ENCODE assay signal across 19 cellular contexts in genomic region chr22:19180740-19181410, GRCh38. TPM values are rescaled to one million over a fixed set of nuclear protein-coding genes. Genes with fewer than 3 reads are reported as not detected.
"Had no signal": no experiment of that assay in that cellular context is flagged by ENCODE, and none has a peak within 500 bp of the region (broad histone marks: within the 10 kb centered on the region; RNA-seq: fewer than 3 reads in every experiment).

No MANE protein-coding gene starts in this region.

- H3K36me3 Mint-ChIP-seq: immature natural killer cell had no signal

- H3K27me3 Mint-ChIP-seq: activated CD4-positive, alpha-beta T cell treated with anti-CD3 and anti-CD28 coated beads, Interleukin-2, amount 10 ng/mL, durations not matched to agents 24 days and 14 days; dendritic cell treated with granulocyte-macrophage colony-stimulating factor and Interleukin-4, amounts not matched to agents 40 ng/mL and 50 ng/mL, for 4 days had no signal

- DNase-seq: activated CD4-positive, alpha-beta T cell treated with anti-CD3 and anti-CD28 coated beads, Interleukin-2, amount 10 ng/mL, durations not matched to agents 24 days and 14 days; activated CD8-positive, alpha-beta memory T cell treated with anti-CD3 and anti-CD28 coated beads, Interleukin-2, amount 50 U/mL, for 48 hours; activated naive CD4-positive, alpha-beta T cell treated with anti-CD3 and anti-CD28 coated beads, Interleukin-2, amount 50 U/mL, for 16 hours; cerebellar nuclear complex; foreskin melanocyte; immature natural killer cell; mesendoderm; retina; SHP77 treated with DMSO at 0.1 percent for 48 hours; stimulated activated CD4-positive, alpha-beta T cell treated with anti-CD3 and anti-CD28 coated beads, Interleukin-4, amount 100 ng/mL, for 24 hours; stimulated activated naive CD4-positive, alpha-beta T cell treated with Interleukin-2 at 50 U/mL for 16 hours; T-helper 1 cell had no signal

- H3K27ac Mint-ChIP-seq: activated CD4-positive, alpha-beta T cell treated with anti-CD3 and anti-CD28 coated beads, Interleukin-2, amount 10 ng/mL, durations not matched to agents 24 days and 14 days; activated T-helper 1 cell treated with anti-CD3 and anti-CD28 coated beads, Interleukin-12 subunit alpha, Interleukin-12 subunit beta, Interleukin-2, Interleukin-4 antibody, amounts not matched to agents 30 ng/mL and 10 ng/mL and 1 ng/mL, durations not matched to agents 14 hours and 24 hours and 36 hours; dendritic cell treated with granulocyte-macrophage colony-stimulating factor and Interleukin-4, amounts not matched to agents 40 ng/mL and 50 ng/mL, for 4 days; immature natural killer cell had no signal

- ATAC-seq: SK-N-SH treated with all-trans-retinoic acid at 6 μM for 48 hours had no signal

- H3K9me3 Mint-ChIP-seq: activated CD4-positive, alpha-beta T cell treated with anti-CD3 and anti-CD28 coated beads, Interleukin-2, amount 10 ng/mL, durations not matched to agents 24 days and 14 days; activated T-helper 1 cell treated with anti-CD3 and anti-CD28 coated beads, Interleukin-12 subunit alpha, Interleukin-12 subunit beta, Interleukin-2, Interleukin-4 antibody, amounts not matched to agents 30 ng/mL and 10 ng/mL and 1 ng/mL, durations not matched to agents 14 hours and 24 hours and 36 hours; dendritic cell treated with granulocyte-macrophage colony-stimulating factor and Interleukin-4, amounts not matched to agents 40 ng/mL and 50 ng/mL, for 4 days; immature natural killer cell had no signal

- H3K4me3 Mint-ChIP-seq: activated CD4-positive, alpha-beta T cell treated with anti-CD3 and anti-CD28 coated beads, Interleukin-2, amount 10 ng/mL, durations not matched to agents 24 days and 14 days; dendritic cell treated with granulocyte-macrophage colony-stimulating factor and Interleukin-4, amounts not matched to agents 40 ng/mL and 50 ng/mL, for 4 days; immature natural killer cell had no signal

RNA-seq across cellular contexts. Expression of gene GSC2, which starts 30.8 kb away (rescaled TPM):
- total RNA-seq: activated CD4-positive, alpha-beta T cell treated with anti-CD3 and anti-CD28 coated beads, Interleukin-2, amount 10 ng/mL, durations not matched to agents 24 days and 14 days; fibroblast of lung; suprapubic skin; upper lobe of left lung had no signal

RNA-seq across cellular contexts. Expression of gene TSSK2, which starts 49.8 kb away (rescaled TPM):
- total RNA-seq: activated CD4-positive, alpha-beta T cell treated with anti-CD3 and anti-CD28 coated beads, Interleukin-2, amount 10 ng/mL, durations not matched to agents 24 days and 14 days; activated T-helper 1 cell treated with anti-CD3 and anti-CD28 coated beads, Interleukin-12 subunit alpha, Interleukin-12 subunit beta, Interleukin-2, Interleukin-4 antibody, amounts not matched to agents 30 ng/mL and 10 ng/mL and 1 ng/mL, durations not matched to agents 14 hours and 24 hours and 36 hours; fibroblast of lung; lower leg skin; suprapubic skin; upper lobe of left lung had no signal
